ENCODE assay signal across 18 cellular contexts in genomic region chr17:7327501-7327900, GRCh38. TPM values are rescaled to one million over a fixed set of nuclear protein-coding genes. Genes with fewer than 3 reads are reported as not detected.
DNase-seq lines count a peak whose midpoint lies in the region; ATAC-seq and TF ChIP-seq lines count a peak whose summit lies in the region.
"Had no signal": no experiment of that assay in that cellular context is flagged by ENCODE, and none has a peak within 500 bp of the region (broad histone marks: within the 10 kb centered on the region; RNA-seq: fewer than 3 reads in every experiment).

No MANE protein-coding gene starts in this region.

- no peak overlapping the region for H3K27ac Mint-ChIP-seq in T-helper 2 cell treated with Interferon-gamma antibody and Interleukin-4, amounts not matched to agents 5 μg/mL and 100 μg/mL, for 36 hours
- H3K27ac Mint-ChIP-seq in brain, result peak overlapping the region in 1 of 5 experiments; percentile 96
- no peak overlapping the region for H3K27ac Mint-ChIP-seq in osteocyte (ENCODE audit: unreplicated experiment)

- H3K9me3 Mint-ChIP-seq in T-helper 2 cell treated with Interferon-gamma antibody and Interleukin-4, amounts not matched to agents 5 μg/mL and 100 μg/mL, for 36 hours, result no peaks in the 10 kb centered on the region
- no peaks in the 10 kb centered on the region for H3K9me3 Mint-ChIP-seq in brain
- H3K9me3 Mint-ChIP-seq in osteocyte (ENCODE audit: unreplicated experiment), result no peaks in the 10 kb centered on the region

- H3K4me3 ChIP-seq in OCI-LY1 (ENCODE audit: low read depth, low read length, poor library complexity, severe bottlenecking), result peak overlapping the region; percentile 98
- H3K4me3 ChIP-seq in mucosa of descending colon, result no peak overlapping the region
- H3K4me3 ChIP-seq: right atrium auricular region, upper lobe of right lung had no signal

- H3K9ac ChIP-seq in OCI-LY1 (ENCODE audit: low read length), result peak overlapping the region; percentile 94; the same call in 1 of the 2 replicates

- H3K36me3 Mint-ChIP-seq in T-helper 2 cell treated with Interferon-gamma antibody and Interleukin-4, amounts not matched to agents 5 μg/mL and 100 μg/mL, for 36 hours (ENCODE audit: low read depth), result peaks cover 13% of the 10 kb centered on the region
- H3K36me3 Mint-ChIP-seq in brain (peaks cover 15% of the 10 kb centered on the region), osteocyte (ENCODE audit: unreplicated experiment) (peaks cover 4% of the 10 kb centered on the region)

- no peaks in the 10 kb centered on the region for H3F3A ChIP-seq in OCI-LY1 (ENCODE audit: insufficient read depth, low read length)

- H3K4me2 ChIP-seq in OCI-LY1 (ENCODE audit: low read length), result peak overlapping the region; percentile 82

- peaks cover 28% of the 10 kb centered on the region for H3K4me1 Mint-ChIP-seq in T-helper 2 cell treated with Interferon-gamma antibody and Interleukin-4, amounts not matched to agents 5 μg/mL and 100 μg/mL, for 36 hours (ENCODE audit: low read depth)
- H3K4me1 Mint-ChIP-seq in brain, result peaks cover 28% of the 10 kb centered on the region
- peaks cover 15% of the 10 kb centered on the region for H3K4me1 Mint-ChIP-seq in osteocyte (ENCODE audit: unreplicated experiment)

- H3K4me1 ChIP-seq in OCI-LY1 (ENCODE audit: insufficient read depth, low read length, severe bottlenecking), result peaks cover 33% of the 10 kb centered on the region
- peaks cover 12% of the 10 kb centered on the region for H3K4me1 ChIP-seq in mucosa of descending colon (ENCODE audit: low read depth)

- no peak for DNase-seq in T-helper 2 cell treated with Interferon-gamma antibody and Interleukin-4, amounts not matched to agents 5 μg/mL and 100 μg/mL, for 36 hours (ENCODE audit: low spot score)
- no peak for DNase-seq in T-helper 2 cell
- no peak for DNase-seq in osteocyte (ENCODE audit: extremely low spot score, unreplicated experiment)
- no peak for DNase-seq in NAMALWA (ENCODE audit: low spot score)
- no peak for DNase-seq in mucosa of descending colon
- DNase-seq: 8988T; activated T-cell treated with anti-CD3 and anti-CD28 coated beads, Interleukin-2, amount 50 U/mL, for 48 hours; dorsolateral prefrontal cortex; left colon; NCI-H1105 treated with DMSO at 0.1 percent for 48 hours; NCI-H2227 treated with DMSO at 0.1 percent for 48 hours; stimulated activated CD4-positive, alpha-beta T cell treated with anti-CD3 and anti-CD28 coated beads, Interleukin-4, amount 100 ng/mL, for 24 hours had no signal

- H3K27me3 Mint-ChIP-seq in T-helper 2 cell treated with Interferon-gamma antibody and Interleukin-4, amounts not matched to agents 5 μg/mL and 100 μg/mL, for 36 hours (ENCODE audit: low read depth), result no peaks in the 10 kb centered on the region
- H3K27me3 Mint-ChIP-seq in brain (peaks cover 14% of the 10 kb centered on the region), osteocyte (ENCODE audit: unreplicated experiment) (no peaks in the 10 kb centered on the region)

- peak overlapping the region; percentile 40 for H3K4me3 Mint-ChIP-seq in T-helper 2 cell treated with Interferon-gamma antibody and Interleukin-4, amounts not matched to agents 5 μg/mL and 100 μg/mL, for 36 hours
- H3K4me3 Mint-ChIP-seq in brain (peak overlapping the region; percentile 52 to 90 (median 72)), osteocyte (ENCODE audit: unreplicated experiment) (peak overlapping the region; percentile 92)

- H3K36me3 ChIP-seq in OCI-LY1 (ENCODE audit: insufficient read depth, low read length) (peaks cover 40% of the 10 kb centered on the region), mucosa of descending colon (ENCODE audit: low read depth) (peaks cover 7% of the 10 kb centered on the region)

- H4K20me1 ChIP-seq in OCI-LY1 (ENCODE audit: insufficient read depth, low read length), result no peaks in the 10 kb centered on the region

- no peaks in the 10 kb centered on the region for H3K27me3 ChIP-seq in OCI-LY1 (ENCODE audit: insufficient read depth, low read length)
- H3K27me3 ChIP-seq: dorsolateral prefrontal cortex, right atrium auricular region, upper lobe of right lung had no signal

- H3K9me3 ChIP-seq in OCI-LY1 (ENCODE audit: low read length) (no peaks in the 10 kb centered on the region), mucosa of descending colon (no peaks in the 10 kb centered on the region)
- H3K9me3 ChIP-seq: right atrium auricular region, upper lobe of right lung had no signal

- no peak overlapping the region for H2AFZ ChIP-seq in OCI-LY1 (ENCODE audit: low read length)

- TF ChIP-seq CTCF in OCI-LY1 (IDR thresholded peaks at IDR 0.05; ENCODE audit: low read length) (no peak), brain (conservative IDR thresholded peaks at IDR 0.05) (no peak), osteocyte (IDR thresholded peaks at IDR 0.05) (no peak), mucosa of descending colon (IDR thresholded peaks at IDR 0.05) (no peak)

- no peaks in the 10 kb centered on the region for H3K79me2 ChIP-seq in OCI-LY1 (ENCODE audit: insufficient read depth, low read length)

- intact Hi-C loops in mucosa of descending colon (cut with DNase I, micrococcal nuclease), result no loop called here

- H3K27ac ChIP-seq in OCI-LY1 (ENCODE audit: low read depth, low read length, poor library complexity, severe bottlenecking), result no peak overlapping the region
- H3K27ac ChIP-seq: SK-N-MC, upper lobe of right lung had no signal

- ATAC-seq in HG02678 (IDR thresholded peaks at IDR 0.05; ENCODE audit: unreplicated experiment), result no peak
- ATAC-seq in mucosa of descending colon, result no peak
- ATAC-seq: left colon, upper lobe of right lung had no signal

- no peaks in the 10 kb centered on the region for H3K9me2 ChIP-seq in OCI-LY1 (ENCODE audit: low read depth, low read length)

RNA-seq across cellular contexts. Expression of gene NEURL4, which starts 1.6 kb away (rescaled TPM):
- polyA plus RNA-seq in brain (ENCODE audit: insufficient read depth, low read depth, low replicate concordance), result 25.3 TPM
- total RNA-seq in osteocyte (38.0 and 45.1 TPM in 2 replicates), mucosa of descending colon (10 to 100 TPM; 39.0 to 59.1 (median 44.9) TPM)

RNA-seq across cellular contexts. Expression of gene ACAP1, which starts 8.8 kb away (rescaled TPM):
- polyA plus RNA-seq in brain (ENCODE audit: insufficient read depth, low read depth, low replicate concordance), result 1.7 TPM
- total RNA-seq in osteocyte (2.0 and 4.2 TPM in 2 replicates), mucosa of descending colon (10 to 100 TPM in 2 of 3 donors, 1 to 10 TPM in 1; 9.2 to 16.5 (median 11.2) TPM)

RNA-seq across cellular contexts. Expression of gene GPS2, which starts 12.3 kb away (rescaled TPM):
- polyA plus RNA-seq in brain (ENCODE audit: insufficient read depth, low read depth, low replicate concordance), result 128 TPM
- total RNA-seq in osteocyte (54.9 and 61.9 TPM in 2 replicates), mucosa of descending colon (10 to 100 TPM; 68.1 to 89.8 (median 83.2) TPM)

RNA-seq across cellular contexts. Expression of gene EIF5A, which starts 20.1 kb away (rescaled TPM):
- 562 TPM for polyA plus RNA-seq in brain (ENCODE audit: insufficient read depth, low read depth, low replicate concordance)
- total RNA-seq in osteocyte (352 and 359 TPM in 2 replicates), mucosa of descending colon (100 to 1,000 TPM; 281 to 492 (median 313) TPM)

RNA-seq across cellular contexts. Expression of gene KCTD11, which starts 24.5 kb away (rescaled TPM):
- 4.6 TPM for polyA plus RNA-seq in brain (ENCODE audit: insufficient read depth, low read depth, low replicate concordance)
- total RNA-seq in osteocyte (12.7 and 13.3 TPM in 2 replicates), mucosa of descending colon (10 to 100 TPM in 1 of 3 donors, 1 to 10 TPM in 2; 8.2 to 10.3 (median 8.5) TPM)

Comparison
In these comparisons a context has a peak if more than half of its experiments do, and no peak if none do; other contexts are left out.
1. H3K4me3 Mint-ChIP-seq: peak in every context shown above with its lines; median percentile 92 in osteocyte; 72 in brain; 40 in T-helper 2 cell treated with Interferon-gamma antibody and Interleukin-4, amounts not matched to agents 5 μg/mL and 100 μg/mL, for 36 hours.